In genomic region chr10:69760086-69760485, GRCh38 we compare ENCODE assay signal across 26 cellular contexts. TPM values are rescaled to one million over a fixed set of nuclear protein-coding genes. Genes with fewer than 3 reads are reported as not detected.
"Had no signal": no experiment of that assay in that cellular context is flagged by ENCODE, and none has a peak within 500 bp of the region (broad histone marks: within the 10 kb centered on the region; RNA-seq: fewer than 3 reads in every experiment).

No MANE protein-coding gene starts in this region.

- H3K36me3 ChIP-seq: pancreas, right lobe of liver, suprapubic skin, transverse colon, upper lobe of right lung, uterus had no signal

- H3K4me3 Mint-ChIP-seq: effector memory CD8-positive, alpha-beta T cell; memory B cell; naive thymus-derived CD4-positive, alpha-beta T cell; nephron progenitor cell; stimulated activated naive CD8-positive, alpha-beta T cell treated with anti-CD3 and anti-CD28 coated beads, Interleukin-15, amount 100 ng/mL, for 72 hours had no signal

- DNase-seq: cortex of kidney; effector memory CD8-positive, alpha-beta T cell; erythroblast; midbrain; naive thymus-derived CD4-positive, alpha-beta T cell; nephron progenitor cell; nucleus accumbens; pancreas; right lobe of liver; stimulated activated CD4-positive, alpha-beta T cell treated with anti-CD3 and anti-CD28 coated beads, Interleukin-12 subunit alpha, Interleukin-12 subunit beta, amount 100 ng/mL, for 4 hours; stimulated activated CD4-positive, alpha-beta T cell treated with anti-CD3 and anti-CD28 coated beads, Interleukin-1b, Interleukin-23, amount 100 ng/mL, for 48 hours; stimulated activated CD4-positive, alpha-beta T cell treated with anti-CD3 and anti-CD28 coated beads, Interleukin-4, amount 100 ng/mL, for 1 hour; stimulated activated CD8-positive, alpha-beta memory T cell treated with anti-CD3 and anti-CD28 coated beads, Interleukin-4, amount 100 ng/mL, for 48 hours; stimulated activated naive CD4-positive, alpha-beta T cell; stimulated activated naive CD8-positive, alpha-beta T cell treated with anti-CD3 and anti-CD28 coated beads, Interleukin-15, amount 100 ng/mL, for 72 hours; transverse colon; upper lobe of right lung; uterus had no signal

- H3K4me1 ChIP-seq: pancreas, right lobe of liver, suprapubic skin, uterus had no signal

- H3K27me3 ChIP-seq: pancreas, right lobe of liver, transverse colon, upper lobe of right lung, uterus had no signal

- H3K9me3 Mint-ChIP-seq: effector memory CD8-positive, alpha-beta T cell; memory B cell; naive thymus-derived CD4-positive, alpha-beta T cell; nephron progenitor cell; stimulated activated naive CD8-positive, alpha-beta T cell treated with anti-CD3 and anti-CD28 coated beads, Interleukin-15, amount 100 ng/mL, for 72 hours had no signal

- H3K4me3 ChIP-seq: lung, pancreas, right lobe of liver, smooth muscle cell, suprapubic skin, transverse colon, upper lobe of right lung, uterus had no signal

- H3K27ac ChIP-seq: pancreas, right lobe of liver, suprapubic skin, transverse colon, upper lobe of right lung, uterus had no signal

- H3K27ac Mint-ChIP-seq: effector memory CD8-positive, alpha-beta T cell; memory B cell; naive thymus-derived CD4-positive, alpha-beta T cell; nephron progenitor cell; progenitor cell of endocrine pancreas; stimulated activated naive CD8-positive, alpha-beta T cell treated with anti-CD3 and anti-CD28 coated beads, Interleukin-15, amount 100 ng/mL, for 72 hours had no signal

- H3K9me3 ChIP-seq: pancreas, right lobe of liver, suprapubic skin, transverse colon, upper lobe of right lung, uterus had no signal

- H3K4me1 Mint-ChIP-seq: memory B cell had no signal

- H3K36me3 Mint-ChIP-seq: memory B cell; naive thymus-derived CD4-positive, alpha-beta T cell had no signal

- FAIRE-seq: endometrium, frontal cortex, keratinocyte, pancreas had no signal

RNA-seq across cellular contexts. Expression of gene COL13A1, which starts 41.6 kb away (rescaled TPM):
- polyA plus RNA-seq: naive thymus-derived CD4-positive, alpha-beta T cell had no signal
